8 cellular contexts compared by ENCODE assay signal in genomic region chr2:183078163-183078466, GRCh38. TPM values are rescaled to one million over a fixed set of nuclear protein-coding genes. Genes with fewer than 3 reads are reported as not detected.
DNase-seq lines count a peak whose midpoint lies in the region; TF ChIP-seq lines count a peak whose summit lies in the region.

No MANE protein-coding gene starts in this region.

- DNase-seq in SIG-M5 treated with dmso at 0.1 percent for 504 hours (lab: John Stamatoyannopoulos, UW; ENCODE audit: unreplicated experiment) (peak; percentile 11), SIG-M5 (lab: John Stamatoyannopoulos, UW) (no peak), SJSA1 (ENCODE audit: low read depth in 1 of 2, low spot score in 2 of 2) (no peak), esophagus squamous epithelium (lab: John Stamatoyannopoulos, UW) (no peak), G401 (ENCODE audit: low spot score) (no peak), NCI-H1694 (lab: John Stamatoyannopoulos, UW) (no peak), SKM-1 treated with dmso at 0.1 percent for 144 hours (lab: John Stamatoyannopoulos, UW; ENCODE audit: unreplicated experiment) (no peak)

- WGBS in esophagus squamous epithelium, 2 donors: 2 to 5% methylated on average over 8 of the region's 8 CpGs

- H3K9me3 ChIP-seq in SJSA1 (replicated peaks) (no peaks in the 10 kb centered on the region), esophagus squamous epithelium (no peaks in the 10 kb centered on the region), neural cell (ENCODE audit: low read length) (no peaks in the 10 kb centered on the region)

- TF ChIP-seq CTCF in esophagus squamous epithelium (IDR thresholded peaks at IDR 0.05) (no peak), neural cell (IDR thresholded peaks at IDR 0.05; ENCODE audit: poor library complexity, severe bottlenecking) (no peak)

- no peaks in the 10 kb centered on the region for H3F3A ChIP-seq in neural cell (ENCODE audit: insufficient read depth, low read length, poor library complexity, severe bottlenecking)

- no peaks in the 10 kb centered on the region for H4K20me1 ChIP-seq in neural cell (ENCODE audit: insufficient read depth)

- no peaks in the 10 kb centered on the region for H3K79me2 ChIP-seq in neural cell (replicated peaks; ENCODE audit: insufficient read depth, low read length)

- H3K4me3 ChIP-seq in SJSA1 (peak overlapping the region; percentile 55), esophagus squamous epithelium (peak overlapping the region; percentile 38 to 80 (median 58)), neural cell (ENCODE audit: low read length) (peak overlapping the region; percentile 71)

- no peaks in the 10 kb centered on the region for H3K9me2 ChIP-seq in neural cell (ENCODE audit: insufficient read depth, low read length)

- TF ChIP-seq POLR2A in esophagus squamous epithelium (IDR thresholded peaks at IDR 0.05): no peak

- TF ChIP-seq RAD21 in neural cell (conservative IDR thresholded peaks at IDR 0.05): no peak

- TF ChIP-seq EP300 in neural cell (conservative IDR thresholded peaks at IDR 0.05; ENCODE audit: poor library complexity, severe bottlenecking): no peak

- H3K4me1 ChIP-seq in SJSA1 (replicated peaks) (peaks cover 8% of the 10 kb centered on the region; the same call in 1 of the 2 replicates), esophagus squamous epithelium (peaks cover 0 to 25% (median 4%) of the 10 kb centered on the region in 3 donors)

- H3K27me3 ChIP-seq in SJSA1 (replicated peaks) (0 out of 2 replicates have a peak, but pooled peaks cover 2% of the 10 kb centered on the region), esophagus squamous epithelium (no peaks in the 10 kb centered on the region), neural cell (ENCODE audit: insufficient read depth, low read depth, low read length) (peaks cover 4% of the 10 kb centered on the region)

- H3K36me3 ChIP-seq in SJSA1: no peaks in the 10 kb centered on the region
- H3K36me3 ChIP-seq in esophagus squamous epithelium: no peaks in the 10 kb centered on the region
- no peaks in the 10 kb centered on the region for H3K36me3 ChIP-seq in neural cell (ENCODE audit: insufficient read depth, low read length)

- intact Hi-C loops in esophagus squamous epithelium (cut with DNase I): no loop called here

- H3K9ac ChIP-seq in neural cell (ENCODE audit: low read length): peak overlapping the region; percentile 74

- in situ Hi-C loops in G401 (cut with HindIII; ENCODE audit: low sequenced_read_pairs): no loop called here

- H2AFZ ChIP-seq in neural cell (ENCODE audit: low read depth, low read length): peak overlapping the region; percentile 96

- H3K27ac ChIP-seq in SJSA1 (no peak overlapping the region), esophagus squamous epithelium (peak overlapping the region; percentile 64 to 89 (median 86)), neural cell (ENCODE audit: low read length) (peak overlapping the region; percentile 80)

- H3K4me2 ChIP-seq in neural cell (ENCODE audit: low read length): peak overlapping the region; percentile 65

TF ChIP-seq in neural cell, 6 proteins besides CTCF, POLR2A, EP300 and RAD21:
- TF ChIP-seq REST (IDR thresholded peaks at IDR 0.05; ENCODE audit: borderline replicate concordance) (no peak), TAF1 (IDR thresholded peaks at IDR 0.05; ENCODE audit: low read depth) (no peak), SMC3 (conservative IDR thresholded peaks at IDR 0.05; ENCODE audit: poor library complexity) (no peak), MXI1 (conservative IDR thresholded peaks at IDR 0.05; ENCODE audit: poor library complexity, severe bottlenecking) (no peak), EZH2 (IDR thresholded peaks at IDR 0.05; ENCODE audit: borderline replicate concordance, insufficient read depth, low read length, poor library complexity, severe bottlenecking) (no peak), POLR2AphosphoS5 (IDR thresholded peaks at IDR 0.05) (no peak)

RNA-seq across cellular contexts. Expression of gene DUSP19, which starts 0.4 kb away (rescaled TPM):
- total RNA-seq in SJSA1 (2014; rRNA removed; shearing (Covaris generic)): 5.1 and 8.5 TPM in 2 replicates
- 1 to 10 TPM in 2 of 4 donors, under 1 TPM in 2; 0.27 to 1.5 (median 0.86) TPM for total RNA-seq in esophagus squamous epithelium
- polyA plus RNA-seq in neural cell: 5.6 and 7.7 TPM in 2 replicates
- polyA minus RNA-seq in neural cell: 7.5 and 8.1 TPM in 2 replicates
- total RNA-seq in G401 (2014; rRNA removed; shearing (Covaris generic)): 3.4 and 4.6 TPM in 2 replicates

RNA-seq across cellular contexts. Expression of gene NCKAP1, which starts 39.9 kb away (rescaled TPM):
- 96.6 and 195 TPM in 2 replicates for total RNA-seq in SJSA1 (2014; rRNA removed; shearing (Covaris generic))
- 100 to 1,000 TPM in 2 of 4 donors, 10 to 100 TPM in 2; 85.9 to 163 (median 117) TPM for total RNA-seq in esophagus squamous epithelium
- 124 and 127 TPM in 2 replicates for polyA plus RNA-seq in neural cell
- 199 and 286 TPM in 2 replicates for polyA minus RNA-seq in neural cell
- total RNA-seq in G401 (2014; rRNA removed; shearing (Covaris generic)): 116 and 163 TPM in 2 replicates

RNA-seq across cellular contexts. Expression of gene NUP35, which starts 46.1 kb away (rescaled TPM):
- total RNA-seq in SJSA1 (2014; rRNA removed; shearing (Covaris generic)): 41.9 and 47.8 TPM in 2 replicates
- total RNA-seq in esophagus squamous epithelium: 10 to 100 TPM in 3 of 4 donors, 1 to 10 TPM in 1; 7.8 to 25.4 (median 15.6) TPM
- polyA plus RNA-seq in neural cell: 32.6 and 40.7 TPM in 2 replicates
- 46.5 and 49.2 TPM in 2 replicates for polyA minus RNA-seq in neural cell
- total RNA-seq in G401 (2014; rRNA removed; shearing (Covaris generic)): 27.7 and 39.4 TPM in 2 replicates
